Comparison of ENCODE assay signal across 28 cellular contexts in genomic region chr6:9007062-9007461, GRCh38.
"Had no signal": no experiment of that assay in that cellular context is flagged by ENCODE, and none has a peak within 500 bp of the region (broad histone marks: within the 10 kb centered on the region; RNA-seq: fewer than 3 reads in every experiment).

No MANE protein-coding gene starts in this region.

- ATAC-seq: activated CD4-positive, CD25-positive, alpha-beta regulatory T cell treated with anti-CD3 and anti-CD28 coated beads, Interleukin-2, amount 50 U/mL, for 24 hours; activated CD8-positive, alpha-beta T cell treated with anti-CD3 and anti-CD28 coated beads for 36 hours; activated naive CD8-positive, alpha-beta T cell treated with anti-CD3 and anti-CD28 coated beads, Interleukin-2, amount 50 U/mL, for 24 hours; activated T-cell treated with anti-CD3 and anti-CD28 coated beads, Interleukin-2, amount 50 U/mL, for 4 hours; activated T-helper 17 cell treated with anti-CD3 and anti-CD28 coated beads, Interleukin-2, amount 50 U/mL, for 72 hours; esophagus mucosa; T-helper 17 cell had no signal

- H3K9me3 ChIP-seq: adrenal gland, ascending aorta, breast epithelium had no signal

- DNase-seq: activated B cell treated with CpG ODN at 0.5 μM for 24 hours; activated CD4-positive, alpha-beta T cell treated with anti-CD3 and anti-CD28 coated beads for 48 hours; activated CD4-positive, alpha-beta T cell treated with anti-CD3 and anti-CD28 coated beads, Interleukin-2, amount 50 U/mL, for 1 hour; activated CD4-positive, alpha-beta T cell treated with anti-CD3 and anti-CD28 coated beads, Interleukin-2, amount 50 U/mL, for 48 hours; activated CD8-positive, alpha-beta memory T cell treated with anti-CD3 and anti-CD28 coated beads for 24 hours; activated CD8-positive, alpha-beta T cell treated with anti-CD3 and anti-CD28 coated beads for 36 hours; activated effector memory CD4-positive, alpha-beta T cell treated with Interleukin-2 at 50 U/mL for 16 hours; activated naive CD4-positive, alpha-beta T cell treated with anti-CD3 and anti-CD28 coated beads for 36 hours; activated naive CD8-positive, alpha-beta T cell treated with anti-CD3 and anti-CD28 coated beads for 36 hours; activated naive CD8-positive, alpha-beta T cell treated with anti-CD3 and anti-CD28 coated beads, Interleukin-2, amount 50 U/mL, for 24 hours; activated T-cell treated with anti-CD3 and anti-CD28 coated beads, Interleukin-2, amount 50 U/mL, for 4 hours; adrenal gland; dorsolateral prefrontal cortex; effector memory CD4-positive, alpha-beta T cell; endodermal cell; foreskin fibroblast; glutamatergic neuron; T-helper 1 cell; T-helper 17 cell; T1000; WERI-Rb-1 had no signal

- H3K4me3 ChIP-seq: adrenal gland, ascending aorta, breast epithelium, cardiac muscle cell, coronary artery, dorsolateral prefrontal cortex had no signal

- H3K36me3 ChIP-seq: adrenal gland, ascending aorta, breast epithelium, cardiac muscle cell, WERI-Rb-1 had no signal

- H3K4me1 ChIP-seq: adrenal gland, ascending aorta, breast epithelium had no signal

- H3K27ac ChIP-seq: adrenal gland, ascending aorta, breast epithelium, cardiac muscle cell, coronary artery, dorsolateral prefrontal cortex, WERI-Rb-1 had no signal
